9 cellular contexts compared by ENCODE assay signal in genomic region chr11:46100670-46101069, GRCh38. TPM values are rescaled to one million over a fixed set of nuclear protein-coding genes. Genes with fewer than 3 reads are reported as not detected.
A peak's percentile ranks its signal among the peaks of the same experiment; 100 is the strongest.
DNase-seq lines count a peak whose midpoint lies in the region; ATAC-seq and TF ChIP-seq lines count a peak whose summit lies in the region.
"Had no signal": no experiment of that assay in that cellular context is flagged by ENCODE, and none has a peak within 500 bp of the region (broad histone marks: within the 10 kb centered on the region; RNA-seq: fewer than 3 reads in every experiment).

No MANE protein-coding gene starts in this region.

- H3K27ac Mint-ChIP-seq in HFFc6: peak overlapping the region; percentile 90; the same call in 1 of the 2 replicates

- no peaks in the 10 kb centered on the region; the same call in 1 of the 2 replicates for H3K27me3 Mint-ChIP-seq in HFFc6 (ENCODE audit: insufficient read depth)

- TF ChIP-seq CTCF in HFFc6 (IDR thresholded peaks at IDR 0.05): no peak
- TF ChIP-seq CTCF in neutrophil (IDR thresholded peaks at IDR 0.05): no peak
- TF ChIP-seq CTCF in heart right ventricle (IDR thresholded peaks at IDR 0.05): no peak

- peaks cover 68% of the 10 kb centered on the region for H3K4me1 Mint-ChIP-seq in HFFc6 (ENCODE audit: low read depth)

- peak overlapping the region; percentile 63 for H3K4me2 ChIP-seq in Karpas-422 (ENCODE audit: low read depth, low read length, poor library complexity, severe bottlenecking)

- intact Hi-C loops in heart right ventricle (cut with DNase I): no loop called here

- peak overlapping the region; percentile 55 for H3K4me3 ChIP-seq in Karpas-422 (ENCODE audit: low read length)
- no peak overlapping the region for H3K4me3 ChIP-seq in neutrophil (ENCODE audit: low read depth in 1 of 2, low read length in 1 of 2)
- peak overlapping the region in 3 of 10 donors; percentile 8 to 24 (median 18) for H3K4me3 ChIP-seq in heart right ventricle

- H3K4me3 Mint-ChIP-seq in HFFc6: peak overlapping the region; percentile 84

- H3K27me3 ChIP-seq in Karpas-422 (ENCODE audit: low read length) (no peaks in the 10 kb centered on the region), neutrophil (no peaks in the 10 kb centered on the region), heart right ventricle (no peaks in the 10 kb centered on the region)

- H3K9me3 ChIP-seq in Karpas-422 (ENCODE audit: low read length) (no peaks in the 10 kb centered on the region), neutrophil (no peaks in the 10 kb centered on the region), heart right ventricle (no peaks in the 10 kb centered on the region)

- H3K36me3 ChIP-seq in Karpas-422 (ENCODE audit: insufficient read depth, low read length): no peaks in the 10 kb centered on the region
- no peaks in the 10 kb centered on the region for H3K36me3 ChIP-seq in neutrophil
- no peaks in the 10 kb centered on the region for H3K36me3 ChIP-seq in heart right ventricle

- peaks cover 100% of the 10 kb centered on the region for H3K79me2 ChIP-seq in Karpas-422 (ENCODE audit: low read length)

- no peak overlapping the region for H2AFZ ChIP-seq in Karpas-422 (ENCODE audit: low read length)

- no peaks in the 10 kb centered on the region for H4K20me1 ChIP-seq in Karpas-422 (ENCODE audit: insufficient read depth, low read depth, low read length)

- H3K27ac ChIP-seq in Karpas-422 (ENCODE audit: low read length): peak overlapping the region; percentile 74
- H3K27ac ChIP-seq in neutrophil: peak overlapping the region; percentile 53
- peak overlapping the region in 5 of 10 donors; percentile 1 to 81 (median 67) for H3K27ac ChIP-seq in heart right ventricle
- H3K27ac ChIP-seq: 22Rv1 had no signal

- peak overlapping the region; percentile 46 for H3K9ac ChIP-seq in Karpas-422 (ENCODE audit: low read length)

- 80 to 81% methylated on average over 3 of the region's 3 CpGs for WGBS in heart right ventricle, 2 donors

- no peaks in the 10 kb centered on the region for H3K9me3 Mint-ChIP-seq in HFFc6

- no peaks in the 10 kb centered on the region for H3K36me3 Mint-ChIP-seq in HFFc6 (ENCODE audit: low read depth)

- DNase-seq in DMS53 (lab: John Stamatoyannopoulos, UW) (peak; percentile 2), DMS53 treated with DMSO at 0.1 percent for 48 hours (lab: John Stamatoyannopoulos, UW; ENCODE audit: unreplicated experiment) (no peak), HFFc6 (no peak), Karpas-422 (peak; percentile 77), NCI-H345 (lab: John Stamatoyannopoulos, UW) (no peak), CD1c-positive myeloid dendritic cell (ENCODE audit: extremely low spot score) (no peak), heart right ventricle (no peak)

- H3K4me1 ChIP-seq in Karpas-422 (ENCODE audit: low read length) (peaks cover 56% of the 10 kb centered on the region), neutrophil (ENCODE audit: control insufficient read depth in 1 of 2, insufficient read depth in 1 of 2, low read depth in 1 of 2, low read length in 1 of 2) (peaks cover 5 to 23% of the 10 kb centered on the region in 2 experiments), heart right ventricle (peaks cover 7 to 88% (median 61%) of the 10 kb centered on the region in 9 donors)

- ATAC-seq in heart right ventricle: no peak

- 0 out of 2 replicates have a peak, but pooled peaks cover 3% of the 10 kb centered on the region for H3K9me2 ChIP-seq in Karpas-422 (replicated peaks; ENCODE audit: insufficient read depth, low read length)

RNA-seq across cellular contexts. Expression of gene PHF21A, which starts 20.6 kb away (rescaled TPM):
- 10 to 100 TPM; 25.5 to 32.4 (median 26.2) TPM for total RNA-seq in HFFc6 (2021; fragmentation: NEBNext Ultra II Directional; extraction: Animal tissue kit (Norgen Biotek cat#: 25700))
- 33.0 and 51.7 TPM in 2 replicates for total RNA-seq in Karpas-422 (2014; rRNA removed; shearing (Covaris generic); ENCODE audit: low replicate concordance)
- total RNA-seq in heart right ventricle: 10 to 100 TPM; 25.7 to 48.0 (median 38.1) TPM
- 10 to 100 TPM in 1 of 2 donors, 1 to 10 TPM in 1; 9.6 to 18.2 TPM for polyA plus RNA-seq in heart right ventricle

Comparison
In these comparisons a context has a peak if more than half of its experiments do, and no peak if none do; other contexts are left out.
1. DNase-seq: peak in DMS53 (single experiment) and Karpas-422 (single experiment); none in DMS53 treated with DMSO at 0.1 percent for 48 hours (single experiment), HFFc6 (single experiment), NCI-H345 (single experiment), CD1c-positive myeloid dendritic cell (single experiment) and heart right ventricle (0 of 2).